In the genomic region with DNA sequence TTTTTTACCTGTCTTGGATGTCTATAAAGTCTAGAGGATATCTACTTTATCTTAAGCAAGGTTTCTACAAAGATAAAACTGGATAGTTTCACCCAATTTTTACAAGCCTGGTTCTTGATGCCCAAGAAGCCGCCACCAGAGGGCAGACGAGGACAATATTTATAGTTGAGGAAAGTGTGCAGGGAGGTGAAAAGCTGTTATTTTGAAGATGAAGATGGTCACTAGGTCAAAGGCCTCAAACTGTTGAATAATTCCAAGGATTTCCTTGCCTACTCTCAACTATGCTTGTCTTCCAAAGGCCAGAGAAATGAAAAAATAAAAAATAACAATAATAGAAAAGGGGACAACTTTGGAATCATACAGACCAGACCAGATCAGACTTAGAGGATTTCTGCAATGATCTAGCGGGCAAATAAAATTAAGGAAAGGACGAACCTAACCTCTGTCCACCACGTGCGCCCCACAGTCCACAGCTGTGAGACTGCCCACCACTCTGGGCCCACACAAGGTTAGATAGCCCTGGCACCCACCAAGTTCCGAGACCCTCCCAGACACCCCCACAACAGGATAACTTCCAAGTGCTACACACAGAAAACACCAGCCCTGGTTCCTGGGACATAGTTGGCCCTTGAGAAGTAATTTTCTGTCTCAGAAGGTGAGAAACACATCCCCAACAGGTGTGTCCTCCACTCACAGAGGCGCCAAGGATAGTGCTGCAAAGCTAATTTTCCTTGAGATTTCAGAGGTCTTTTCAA, we compare ENCODE assay signal across 8 cellular contexts. TPM values are rescaled to one million over a fixed set of nuclear protein-coding genes. Genes with fewer than 3 reads are reported as not detected.
DNase-seq lines count a peak whose midpoint lies in the region; ATAC-seq, FAIRE-seq and TF ChIP-seq lines count a peak whose summit lies in the region.

No MANE protein-coding gene starts in this region.

- H3K27me3 ChIP-seq in WERI-Rb-1 (ENCODE audit: insufficient read depth, low read depth, severe bottlenecking), result no peaks in the 10 kb centered on the region
- no peaks in the 10 kb centered on the region for H3K27me3 ChIP-seq in bronchial epithelial cell (ENCODE audit: control insufficient read depth, insufficient read depth, low read length)

- H3K9me3 ChIP-seq in WERI-Rb-1 (ENCODE audit: severe bottlenecking), result no peaks in the 10 kb centered on the region

- no peak overlapping the region for H3K27ac ChIP-seq in WERI-Rb-1

- TF ChIP-seq CTCF in WERI-Rb-1 (IDR thresholded peaks at IDR 0.05; ENCODE audit: low read depth, low read length), result no peak; the same call in 1 of the 2 replicates
- TF ChIP-seq CTCF in bronchial epithelial cell (IDR thresholded peaks at IDR 0.05; ENCODE audit: insufficient read depth, low read length, severe bottlenecking), result peak; percentile 62

- no peak for FAIRE-seq in bronchial epithelial cell (lab: Jason Lieb, UNC)

- no peak overlapping the region for H3K4me3 ChIP-seq in WERI-Rb-1 (ENCODE audit: low read depth, low read length)
- no peak overlapping the region for H3K4me3 ChIP-seq in bronchial epithelial cell (ENCODE audit: low read depth, low read length)

- ATAC-seq in GM21619 (IDR thresholded peaks at IDR 0.05; ENCODE audit: unreplicated experiment) (peak; percentile 57), left lobe of liver (peak; percentile 86), GM18873 (IDR thresholded peaks at IDR 0.05; ENCODE audit: low FRiP score, unreplicated experiment) (no peak)

- H3K36me3 ChIP-seq in WERI-Rb-1, result no peaks in the 10 kb centered on the region
- no peaks in the 10 kb centered on the region for H3K36me3 ChIP-seq in bronchial epithelial cell (ENCODE audit: control insufficient read depth, insufficient read depth, low read length)

- peak; percentile 58 for DNase-seq in D341Med (ENCODE audit: low spot score)
- DNase-seq in NCI-H1417 treated with DMSO at 0.1 percent for 48 hours (lab: John Stamatoyannopoulos, UW), result peak; percentile 24
- DNase-seq in WERI-Rb-1, result peak; percentile 59
- DNase-seq in bronchial epithelial cell (ENCODE audit: low read depth), result peak; percentile 44
- peak; percentile 71 for DNase-seq in left lobe of liver (ENCODE audit: low spot score)
- peak; percentile 30 to 68 (median 31) for DNase-seq in stimulated activated CD4-positive, alpha-beta T cell treated with anti-CD3 and anti-CD28 coated beads, TNF-alpha, amount 100 ng/mL, for 1 hour (ENCODE audit: low read depth in 3 of 3, low spot score in 1 of 3)

RNA-seq across cellular contexts. Expression of gene PKD1L1, which starts 2.8 kb away (rescaled TPM):
- total RNA-seq in bronchial epithelial cell (under 0.01 and 0.26 TPM in 2 replicates), left lobe of liver (0.45 TPM)

RNA-seq across cellular contexts. Expression of gene HUS1, which starts 34.0 kb away (rescaled TPM):
- total RNA-seq in bronchial epithelial cell, result 19.5 and 19.7 TPM in 2 replicates
- total RNA-seq in left lobe of liver, result 15.4 TPM
